Comparison of ENCODE assay signal across 33 cellular contexts in the genomic region with DNA sequence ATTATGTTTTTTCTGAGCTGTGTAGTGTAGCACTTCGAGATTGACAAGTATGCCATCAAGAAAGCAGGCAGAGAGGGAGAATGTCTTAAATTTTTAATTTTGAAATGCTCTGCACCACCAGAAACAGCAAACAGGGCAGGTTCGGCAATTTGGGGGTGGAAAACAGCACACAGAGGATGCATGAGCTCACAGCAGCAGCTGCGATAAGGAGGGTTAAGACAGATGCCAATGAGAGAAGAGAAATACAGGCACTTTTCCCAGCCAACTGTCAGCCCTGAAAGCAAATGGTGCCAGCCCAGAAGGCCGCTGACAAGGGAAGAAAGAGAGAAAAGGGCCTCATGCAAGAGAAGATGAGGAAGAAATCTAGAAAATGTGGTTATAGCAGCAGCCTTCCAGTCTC. TPM values are rescaled to one million over a fixed set of nuclear protein-coding genes. Genes with fewer than 3 reads are reported as not detected.
DNase-seq lines count a peak whose midpoint lies in the region; ATAC-seq and TF ChIP-seq lines count a peak whose summit lies in the region.
"Had no signal": no experiment of that assay in that cellular context is flagged by ENCODE, and none has a peak within 500 bp of the region (broad histone marks: within the 10 kb centered on the region; RNA-seq: fewer than 3 reads in every experiment).

No MANE protein-coding gene starts in this region.

- H3K4me1 ChIP-seq in left lung (no peaks in the 10 kb centered on the region), testis (no peaks in the 10 kb centered on the region)
- H3K4me1 ChIP-seq: BLaER1, body of pancreas, right atrium auricular region, suprapubic skin had no signal

- H3K27ac ChIP-seq in left lung (no peak overlapping the region), coronary artery (no peak overlapping the region), testis (no peak overlapping the region)
- H3K27ac ChIP-seq: BLaER1, body of pancreas, heart left ventricle, PC-9, right atrium auricular region, suprapubic skin had no signal

- H3K36me3 ChIP-seq in left lung (no peaks in the 10 kb centered on the region), testis (ENCODE audit: low read depth, missing control alignments) (no peaks in the 10 kb centered on the region)
- H3K36me3 ChIP-seq: BLaER1, heart left ventricle, right atrium auricular region, suprapubic skin had no signal

- 71 to 73% methylated on average over 4 of the region's 4 CpGs for WGBS in testis, 2 donors

- H3K9me3 ChIP-seq in left lung (no peaks in the 10 kb centered on the region), testis (no peaks in the 10 kb centered on the region)
- H3K9me3 ChIP-seq: BLaER1, body of pancreas, heart left ventricle, right atrium auricular region, suprapubic skin had no signal

- H3K4me3 ChIP-seq in left lung (no peak overlapping the region), coronary artery (no peak overlapping the region), testis (no peak overlapping the region)
- H3K4me3 ChIP-seq: BLaER1, body of pancreas, heart left ventricle, PC-9, right atrium auricular region, suprapubic skin had no signal

- intact Hi-C loops in left lung (cut with DNase I) (no loop called here), testis (cut with DNase I; ENCODE audit: low total_unique reads) (no loop called here)

- H3K27me3 ChIP-seq in left lung (peaks cover 0 to 19% of the 10 kb centered on the region in 2 donors), testis (no peaks in the 10 kb centered on the region)
- H3K27me3 ChIP-seq: BLaER1, body of pancreas, right atrium auricular region had no signal

- DNase-seq in G401 (ENCODE audit: low spot score) (peak; percentile 4), NCI-H446 treated with DMSO at 0.1 percent for 48 hours (lab: John Stamatoyannopoulos, UW) (peak; percentile 44), inferior parietal cortex (ENCODE audit: extremely low spot score) (peak; percentile 43), occipital lobe (lab: John Stamatoyannopoulos, UW) (peak; percentile 32), left lung (no peak), coronary artery (ENCODE audit: low spot score) (no peak), testis (no peak)
- DNase-seq in activated T-cell treated with anti-CD3 and anti-CD28 coated beads, Interleukin-2, amount 50 U/mL, for 1 hour = no peak
- DNase-seq: activated CD4-positive, alpha-beta T cell treated with anti-CD3 and anti-CD28 coated beads, Interleukin-2, amount 10 ng/mL, durations not matched to agents 24 days and 14 days; activated T-cell treated with anti-CD3 and anti-CD28 coated beads, Interleukin-2, amount 50 U/mL, for 4 hours; body of pancreas; DMS53; GDM1; heart left ventricle; left cardiac atrium; mesenchymal stem cell; naive B cell; NCI-H1105; NCI-H524 treated with DMSO at 0.1 percent for 48 hours; PC-9; SHP77 treated with DMSO at 0.1 percent for 48 hours; stimulated activated CD4-positive, alpha-beta T cell treated with anti-CD3 and anti-CD28 coated beads, Interleukin-4, amount 100 ng/mL, for 4 hours had no signal

- in situ Hi-C loops in G401 (cut with HindIII; ENCODE audit: low sequenced_read_pairs) = no loop called here

- ATAC-seq in left lung = no peak
- ATAC-seq: activated T-cell treated with anti-CD3 and anti-CD28 coated beads, Interleukin-2, amount 50 U/mL, for 4 hours; body of pancreas; left cardiac atrium; stimulated activated memory B cell treated with anti-CD40 and anti-IgM and Interleukin-4, amounts not matched to agents 10 μg/mL and 1 μg/mL and 100 μg/mL, for 72 hours had no signal

- TF ChIP-seq CTCF in left lung (IDR thresholded peaks at IDR 0.05) (no peak), coronary artery (IDR thresholded peaks at IDR 0.05) (no peak), testis (IDR thresholded peaks at IDR 0.05) (no peak)

- TF ChIP-seq POLR2A in testis (IDR thresholded peaks at IDR 0.05) = no peak

RNA-seq across cellular contexts. Expression of gene SNRPB2, which starts 15.1 kb away (rescaled TPM):
- total RNA-seq in G401 (2014; rRNA removed; shearing (Covaris generic)) = 82.2 and 105 TPM in 2 replicates
- total RNA-seq in occipital lobe (71.3 TPM), left lung (10 to 100 TPM; 36.7 to 47.2 TPM), testis (10 to 100 TPM; 32.8 to 35.3 TPM)
- 47.9 TPM for polyA plus RNA-seq in testis (ENCODE audit: insufficient read depth, low read depth, low replicate concordance)

RNA-seq across cellular contexts. Expression of gene OTOR, which starts 33.4 kb away (rescaled TPM):
- total RNA-seq in G401 (2014; rRNA removed; shearing (Covaris generic)) = not detected in 2 replicates
- 0.47 TPM for total RNA-seq in occipital lobe
- not detected for total RNA-seq in left lung
- total RNA-seq in testis = not detected
- polyA plus RNA-seq in testis (ENCODE audit: insufficient read depth, low read depth, low replicate concordance) = not detected
- total RNA-seq: activated CD4-positive, alpha-beta T cell treated with anti-CD3 and anti-CD28 coated beads, Interleukin-2, amount 10 ng/mL, durations not matched to agents 24 days and 14 days; activated CD8-positive, alpha-beta memory T cell treated with anti-CD3 and anti-CD28 coated beads for 36 hours; activated T-cell treated with anti-CD3 and anti-CD28 coated beads, Interleukin-2, amount 50 U/mL, for 4 hours; body of pancreas; cerebellum; epithelial cell of proximal tubule; H7; heart left ventricle; left cardiac atrium; M059J; osteocyte; PC-9; right atrium auricular region; suprapubic skin had no signal
- polyA plus RNA-seq: heart left ventricle, urinary bladder had no signal

Comparison
In these comparisons a context has a peak if more than half of its experiments do, and no peak if none do; other contexts are left out.
1. DNase-seq: peak in G401 (single experiment), NCI-H446 treated with DMSO at 0.1 percent for 48 hours (single experiment), inferior parietal cortex (single experiment) and occipital lobe (single experiment); none in left lung (0 of 2), coronary artery (single experiment), testis (single experiment) and activated T-cell treated with anti-CD3 and anti-CD28 coated beads, Interleukin-2, amount 50 U/mL, for 1 hour (single experiment).